13 cellular contexts compared by ENCODE assay signal in genomic region chr7:98978672-98979071, GRCh38.
DNase-seq lines count a peak whose midpoint lies in the region; ATAC-seq and TF ChIP-seq lines count a peak whose summit lies in the region.
"Had no signal": no experiment of that assay in that cellular context is flagged by ENCODE, and none has a peak within 500 bp of the region (broad histone marks: within the 10 kb centered on the region; RNA-seq: fewer than 3 reads in every experiment).

No MANE protein-coding gene starts in this region.

- no peak overlapping the region for H3K4me3 Mint-ChIP-seq in activated CD8-positive, alpha-beta memory T cell treated with anti-CD3 and anti-CD28 coated beads, Interleukin-2, amount 10 ng/mL, durations not matched to agents 7 days and 5 days
- H3K4me3 Mint-ChIP-seq: CD8-positive, alpha-beta memory T cell had no signal

- no peak for TF ChIP-seq CTCF in coronary artery (IDR thresholded peaks at IDR 0.05)

- H3K27me3 Mint-ChIP-seq in activated CD8-positive, alpha-beta memory T cell treated with anti-CD3 and anti-CD28 coated beads, Interleukin-2, amount 10 ng/mL, durations not matched to agents 7 days and 5 days: no peaks in the 10 kb centered on the region
- H3K27me3 Mint-ChIP-seq: CD8-positive, alpha-beta memory T cell had no signal

- peaks cover 52% of the 10 kb centered on the region for H3K36me3 Mint-ChIP-seq in activated CD8-positive, alpha-beta memory T cell treated with anti-CD3 and anti-CD28 coated beads, Interleukin-2, amount 10 ng/mL, durations not matched to agents 7 days and 5 days

- H3K27ac Mint-ChIP-seq in activated CD8-positive, alpha-beta memory T cell treated with anti-CD3 and anti-CD28 coated beads, Interleukin-2, amount 10 ng/mL, durations not matched to agents 7 days and 5 days: no peak overlapping the region
- H3K27ac Mint-ChIP-seq: CD8-positive, alpha-beta memory T cell had no signal

- intact Hi-C loops in sciatic nerve (cut with DNase I): no loop called here

- H3K9me3 Mint-ChIP-seq in activated CD8-positive, alpha-beta memory T cell treated with anti-CD3 and anti-CD28 coated beads, Interleukin-2, amount 10 ng/mL, durations not matched to agents 7 days and 5 days (ENCODE audit: low read depth): no peaks in the 10 kb centered on the region
- H3K9me3 Mint-ChIP-seq: CD8-positive, alpha-beta memory T cell had no signal

- CTCF ChIA-PET in activated CD8-positive, alpha-beta memory T cell treated with anti-CD3 and anti-CD28 coated beads, Interleukin-2, amount 10 ng/mL, durations not matched to agents 7 days and 5 days (lab: Charles Lee): interaction anchor here (1.3 kb wide), 1 partner anchor 8 kb away, joined by 3 read pairs; no protein-coding TSS in a partner anchor

- H3K4me1 Mint-ChIP-seq in activated CD8-positive, alpha-beta memory T cell treated with anti-CD3 and anti-CD28 coated beads, Interleukin-2, amount 10 ng/mL, durations not matched to agents 7 days and 5 days: no peaks in the 10 kb centered on the region

- DNase-seq in activated CD8-positive, alpha-beta memory T cell treated with anti-CD3 and anti-CD28 coated beads for 24 hours: peak; percentile 43
- DNase-seq in activated CD8-positive, alpha-beta memory T cell treated with anti-CD3 and anti-CD28 coated beads, Interleukin-2, amount 10 ng/mL, durations not matched to agents 7 days and 5 days: no peak
- peak; percentile 22 for DNase-seq in coronary artery (ENCODE audit: low spot score)
- peak; percentile 55 for DNase-seq in sciatic nerve (ENCODE audit: low spot score)
- DNase-seq in NCI-H2029 treated with DMSO at 0.1 percent for 48 hours (lab: John Stamatoyannopoulos, UW): no peak
- DNase-seq: Caco-2; CD8-positive, alpha-beta memory T cell; DND-41; GDM1 had no signal

- H3K27ac ChIP-seq in coronary artery: no peak overlapping the region
- H3K27ac ChIP-seq: 22Rv1 had no signal

- ATAC-seq in activated CD8-positive, alpha-beta memory T cell treated with anti-CD3 and anti-CD28 coated beads, Interleukin-2, amount 10 ng/mL, durations not matched to agents 7 days and 5 days: no peak
- ATAC-seq in sciatic nerve: no peak
- no peak for ATAC-seq in GM21619 (IDR thresholded peaks at IDR 0.05; ENCODE audit: unreplicated experiment)
- ATAC-seq in HG03469 (IDR thresholded peaks at IDR 0.05; ENCODE audit: unreplicated experiment): no peak

- no peak overlapping the region for H3K4me3 ChIP-seq in coronary artery
- H3K4me3 ChIP-seq: HAP-1 had no signal

Comparison
In these comparisons a context has a peak if more than half of its experiments do, and no peak if none do; other contexts are left out.
1. DNase-seq: peak in activated CD8-positive, alpha-beta memory T cell treated with anti-CD3 and anti-CD28 coated beads for 24 hours (single experiment), coronary artery (single experiment) and sciatic nerve (single experiment); none in activated CD8-positive, alpha-beta memory T cell treated with anti-CD3 and anti-CD28 coated beads, Interleukin-2, amount 10 ng/mL, durations not matched to agents 7 days and 5 days (single experiment) and NCI-H2029 treated with DMSO at 0.1 percent for 48 hours (single experiment).